Comparison of ENCODE assay signal across 8 cellular contexts in genomic region chr4:133154725-133155124, GRCh38. TPM values are rescaled to one million over a fixed set of nuclear protein-coding genes. Genes with fewer than 3 reads are reported as not detected.
DNase-seq lines count a peak whose midpoint lies in the region; ATAC-seq and TF ChIP-seq lines count a peak whose summit lies in the region.

No MANE protein-coding gene starts in this region.

- no peak overlapping the region; a peak in 1 of 7 replicates for H3K27ac Mint-ChIP-seq in H9
- H3K27ac Mint-ChIP-seq in stimulated activated naive CD8-positive, alpha-beta T cell treated with anti-CD3 and anti-CD28 coated beads, Interleukin-15, amount 100 ng/mL, for 72 hours = no peak overlapping the region

- H3K27me3 ChIP-seq in H9 (ENCODE audit: insufficient read depth, low read length) = peaks cover 32% of the 10 kb centered on the region; the same call in 1 of the 2 replicates
- H3K27me3 ChIP-seq in gastrocnemius medialis = peaks cover 34 to 57% (median 57%) of the 10 kb centered on the region in 3 donors

- H2BK12ac ChIP-seq in H9 (ENCODE audit: insufficient read length, low read depth, low read length) = no peak overlapping the region

- POLR2A ChIA-PET in AG04449 (lab: Yijun Ruan, JAX) = interaction anchor here (0.5 kb wide), 1 partner anchor 18 kb away, joined by 3 read pairs; no protein-coding TSS in a partner anchor

- no peak overlapping the region for H2AK5ac ChIP-seq in H9 (ENCODE audit: insufficient read length, low read length)

- H3K36me3 Mint-ChIP-seq in H9 (ENCODE audit: insufficient read depth in 1 of 3, low read depth in 3 of 3) = peaks cover 0 to 6% (median 0%) of the 10 kb centered on the region in 3 experiments; a peak in 3 of 7 replicates

- H4K5ac ChIP-seq in H9 (ENCODE audit: insufficient read length, low read depth, low read length) = no peak overlapping the region

- no peak overlapping the region for H3T11ph ChIP-seq in H9 (ENCODE audit: low read length)

- H3K56ac ChIP-seq in H9 (ENCODE audit: insufficient read length, low read depth, low read length) = no peak overlapping the region

- WGBS in H9 (ENCODE audit: extremely low coverage, insufficient read length, low lambda C conversion rate) = no CpG with 5 or more reads among the region's 4 CpGs

- H3K4me3 Mint-ChIP-seq in H9 = no peak overlapping the region
- H3K4me3 Mint-ChIP-seq in stimulated activated naive CD8-positive, alpha-beta T cell treated with anti-CD3 and anti-CD28 coated beads, Interleukin-15, amount 100 ng/mL, for 72 hours = no peak overlapping the region

- in situ Hi-C loops in gastrocnemius medialis (cut with MboI; ENCODE audit: low sequenced_read_pairs in 4 of 4) = no loop called here

- no peak overlapping the region for H3K4me2 ChIP-seq in H9 (ENCODE audit: insufficient read depth, insufficient read length, low read length)

- TF ChIP-seq CTCF in AG04449 (IDR thresholded peaks at IDR 0.05; ENCODE audit: insufficient read depth, low read length, missing control alignments) (peak; percentile 57), H9 (conservative IDR thresholded peaks at IDR 0.05) (peak; percentile 79), gastrocnemius medialis (IDR thresholded peaks at IDR 0.05 in 4 of 5, conservative IDR thresholded peaks at IDR 0.05 in 1 of 5) (no peak)

- no peak overlapping the region for H3K18ac ChIP-seq in H9 (ENCODE audit: insufficient read length, low read depth, low read length)

- no peak overlapping the region for H2BK20ac ChIP-seq in H9 (ENCODE audit: low read depth, low read length, poor library complexity, severe bottlenecking)

- H3K27ac ChIP-seq in H9 (ENCODE audit: insufficient read length, low read depth, low read length) (no peak overlapping the region), gastrocnemius medialis (no peak overlapping the region)

- CTCF ChIA-PET in AG04449 (lab: Yijun Ruan, JAX) = interaction anchor here (1.1 to 1.9 kb wide), 3 partner anchors 8 to 12 kb away, joined by 3 to 6 read pairs (median 5); no protein-coding TSS in a partner anchor

- H3K9ac ChIP-seq in H9 (ENCODE audit: extremely low read depth, insufficient read length, low read length) = no peak overlapping the region

- H3K9me3 ChIP-seq in H9 (ENCODE audit: control insufficient read depth, low read depth, low read length) = no peaks in the 10 kb centered on the region
- no peaks in the 10 kb centered on the region for H3K9me3 ChIP-seq in gastrocnemius medialis

- no peaks in the 10 kb centered on the region for H3K36me3 ChIP-seq in gastrocnemius medialis

- no peak overlapping the region for H2BK15ac ChIP-seq in H9 (ENCODE audit: low read depth, low read length)

- no peak overlapping the region for H4K8ac ChIP-seq in H9 (replicated peaks; ENCODE audit: insufficient read length, low read depth, low read length)

- H3K4ac ChIP-seq in H9 (ENCODE audit: low read depth, low read length) = no peak overlapping the region

- no peak overlapping the region for H2BK120ac ChIP-seq in H9 (ENCODE audit: low read depth, low read length, poor library complexity, severe bottlenecking)

- no peaks in the 10 kb centered on the region for H3K79me2 ChIP-seq in H9 (ENCODE audit: insufficient read depth, low read length)

- no peak overlapping the region for H3K14ac ChIP-seq in H9 (ENCODE audit: insufficient read depth, low read length)

- no peak for TF ChIP-seq POLR2A in gastrocnemius medialis (IDR thresholded peaks at IDR 0.05)

- H3K9me3 Mint-ChIP-seq in H9 = peaks cover 0 to 3% of the 10 kb centered on the region in 2 experiments; a peak in 2 of 5 replicates
- H3K9me3 Mint-ChIP-seq in stimulated activated naive CD8-positive, alpha-beta T cell treated with anti-CD3 and anti-CD28 coated beads, Interleukin-15, amount 100 ng/mL, for 72 hours = no peaks in the 10 kb centered on the region

- ATAC-seq in gastrocnemius medialis (no peak), esophagus mucosa (no peak)
- no peak for ATAC-seq in stimulated activated naive CD8-positive, alpha-beta T cell treated with anti-CD3 and anti-CD28 coated beads, Interleukin-15, amount 100 ng/mL, for 72 hours

- H3K23ac ChIP-seq in H9 (ENCODE audit: insufficient read length, low read depth, low read length) = no peak overlapping the region

- H2BK5ac ChIP-seq in H9 (ENCODE audit: insufficient read length, low read length) = no peak overlapping the region

- intact Hi-C loops in gastrocnemius medialis (cut with DNase I; ENCODE audit: low total_unique reads) = no loop called here

- H4K91ac ChIP-seq in H9 (ENCODE audit: insufficient read length, low read depth, low read length) = no peak overlapping the region

- peaks cover 33% of the 10 kb centered on the region for H3K23me2 ChIP-seq in H9 (ENCODE audit: insufficient read length, low read depth, low read length, poor library complexity, severe bottlenecking)

- no peak overlapping the region for H2AFZ ChIP-seq in H9 (ENCODE audit: low read length)

- no peaks in the 10 kb centered on the region for H3K4me1 ChIP-seq in H9 (ENCODE audit: insufficient read depth, low read length)
- H3K4me1 ChIP-seq in gastrocnemius medialis = peaks cover 7 to 32% of the 10 kb centered on the region in 2 donors

- DNase-seq in AG04449 (ENCODE audit: low read depth, low spot score) (no peak), H9 (no peak), SKM-1 treated with dmso at 0.1 percent for 144 hours (lab: John Stamatoyannopoulos, UW; ENCODE audit: unreplicated experiment) (peak; percentile 21), hepatic stellate cell (ENCODE audit: low spot score) (peak; percentile 26), NOMO-1 (lab: John Stamatoyannopoulos, UW; ENCODE audit: unreplicated experiment in 2 of 2) (no peak), gastrocnemius medialis (no peak)
- no peak for DNase-seq in stimulated activated naive CD8-positive, alpha-beta T cell treated with anti-CD3 and anti-CD28 coated beads, Interleukin-15, amount 100 ng/mL, for 72 hours

- peaks cover 40 to 42% of the 10 kb centered on the region in 2 experiments for H3K4me1 Mint-ChIP-seq in H9
- peaks cover 25% of the 10 kb centered on the region for H3K4me1 Mint-ChIP-seq in stimulated activated naive CD8-positive, alpha-beta T cell treated with anti-CD3 and anti-CD28 coated beads, Interleukin-15, amount 100 ng/mL, for 72 hours

- no peaks in the 10 kb centered on the region for H3K79me1 ChIP-seq in H9 (ENCODE audit: insufficient read depth, low read depth, low read length, poor library complexity, severe bottlenecking)

- H4K20me1 ChIP-seq in H9 (ENCODE audit: control insufficient read depth, insufficient read depth, insufficient read length) = peaks cover 2% of the 10 kb centered on the region

- H3K4me3 ChIP-seq in AG04449 (ENCODE audit: low read depth, low read length) (no peak overlapping the region), gastrocnemius medialis (no peak overlapping the region)

- peaks cover 43% of the 10 kb centered on the region for H3K27me3 Mint-ChIP-seq in H9 (ENCODE audit: low read depth)
- peaks cover 42% of the 10 kb centered on the region for H3K27me3 Mint-ChIP-seq in stimulated activated naive CD8-positive, alpha-beta T cell treated with anti-CD3 and anti-CD28 coated beads, Interleukin-15, amount 100 ng/mL, for 72 hours

RNA-seq across cellular contexts. Expression of gene PCDH10, which starts 5.6 kb away (rescaled TPM):
- 6.9 and 8.1 TPM in 2 replicates for total RNA-seq in H9 (2021)
- total RNA-seq in gastrocnemius medialis = under 1 TPM in 1 of 4 donors, not detected in 3; 0.04 TPM
- 0.04 TPM for total RNA-seq in esophagus mucosa

Comparison
In these comparisons a context has a peak if more than half of its experiments do, and no peak if none do; other contexts are left out.
1. DNase-seq: peak in SKM-1 treated with dmso at 0.1 percent for 144 hours (single experiment) and hepatic stellate cell (single experiment); none in AG04449 (single experiment), H9 (single experiment), NOMO-1 (0 of 2), gastrocnemius medialis (0 of 2) and stimulated activated naive CD8-positive, alpha-beta T cell treated with anti-CD3 and anti-CD28 coated beads, Interleukin-15, amount 100 ng/mL, for 72 hours (0 of 2).
2. CTCF ChIP-seq: peak in AG04449 (single experiment) and H9 (single experiment); none in gastrocnemius medialis (0 of 5).